Comparison of ENCODE assay signal across 22 cellular contexts in genomic region chr9:81374881-81375280, GRCh38.
DNase-seq lines count a peak whose midpoint lies in the region; ATAC-seq, FAIRE-seq and TF ChIP-seq lines count a peak whose summit lies in the region.
"Had no signal": no experiment of that assay in that cellular context is flagged by ENCODE, and none has a peak within 500 bp of the region (broad histone marks: within the 10 kb centered on the region; RNA-seq: fewer than 3 reads in every experiment).

No MANE protein-coding gene starts in this region.

- H3K4ac ChIP-seq in mesenchymal stem cell (ENCODE audit: low read depth in 1 of 2, low read length in 2 of 2): no peak overlapping the region

- no peaks in the 10 kb centered on the region for H3K27me3 Mint-ChIP-seq in brain
- H3K27me3 Mint-ChIP-seq: activated CD4-positive, alpha-beta T cell treated with anti-CD3 and anti-CD28 coated beads, Interleukin-2, amount 10 ng/mL, durations not matched to agents 24 days and 14 days; CD4-positive, alpha-beta T cell; naive B cell; stimulated activated naive CD8-positive, alpha-beta T cell treated with anti-CD3 and anti-CD28 coated beads, Interleukin-15, Interleukin-2, amounts not matched to agents 100 ng/mL and 50 ng/mL, for 24 hours had no signal

- no peaks in the 10 kb centered on the region for H3K36me3 Mint-ChIP-seq in brain
- H3K36me3 Mint-ChIP-seq: naive B cell, type B pancreatic cell had no signal

- H3K9me3 ChIP-seq in HEK293 (ENCODE audit: control insufficient read depth, insufficient read depth, low read depth, low read length) (no peaks in the 10 kb centered on the region), mesenchymal stem cell (ENCODE audit: control insufficient read depth, low read length) (no peaks in the 10 kb centered on the region), body of pancreas (no peaks in the 10 kb centered on the region), kidney (ENCODE audit: control insufficient read depth in 1 of 2, low read length in 2 of 2) (no peaks in the 10 kb centered on the region)
- H3K9me3 ChIP-seq: gastrocnemius medialis, prostate gland had no signal

- peak; percentile 10 for DNase-seq in AG08395 (ENCODE audit: low spot score)
- DNase-seq in mesenchymal stem cell: peak; percentile 29
- DNase-seq in HuH-7.5 (ENCODE audit: low spot score): no peak
- DNase-seq in body of pancreas: no peak
- DNase-seq in stimulated activated CD4-positive, alpha-beta T cell treated with anti-CD3 and anti-CD28 coated beads, Interleukin-2, amount 100 ng/mL, for 48 hours: no peak
- no peak for DNase-seq in kidney
- DNase-seq: activated CD4-positive, alpha-beta T cell treated with anti-CD3 and anti-CD28 coated beads, Interleukin-2, amount 10 ng/mL, durations not matched to agents 24 days and 14 days; CD4-positive, alpha-beta T cell; DMS79 treated with DMSO at 0.1 percent for 48 hours; gastrocnemius medialis; naive B cell; NCI-H1092 treated with DMSO at 0.1 percent for 48 hours; NCI-H2107; PC-9 had no signal

- H2BK120ac ChIP-seq in mesenchymal stem cell (ENCODE audit: low read depth, low read length): no peak overlapping the region

- H3K36me3 ChIP-seq in HEK293 (ENCODE audit: control insufficient read depth in 2 of 2, insufficient read depth in 1 of 2, low read length in 2 of 2) (no peaks in the 10 kb centered on the region), mesenchymal stem cell (ENCODE audit: control insufficient read depth in 1 of 2, insufficient read depth in 2 of 2, low read depth in 1 of 2, low read length in 2 of 2) (no peaks in the 10 kb centered on the region), body of pancreas (replicated peaks in 1 of 2; ENCODE audit: insufficient read depth in 1 of 2, low read depth in 2 of 2) (no peaks in the 10 kb centered on the region), kidney (ENCODE audit: control insufficient read depth in 1 of 2, insufficient read depth in 2 of 2, low read length in 2 of 2) (no peaks in the 10 kb centered on the region)
- H3K36me3 ChIP-seq: gastrocnemius medialis, prostate gland had no signal

- no peak overlapping the region for H2AFZ ChIP-seq in mesenchymal stem cell (ENCODE audit: low read depth, low read length)
- H2AFZ ChIP-seq: PC-9 had no signal

- peaks cover 68% of the 10 kb centered on the region for H3K4me1 Mint-ChIP-seq in brain
- H3K4me1 Mint-ChIP-seq: activated CD4-positive, alpha-beta T cell treated with anti-CD3 and anti-CD28 coated beads, Interleukin-2, amount 10 ng/mL, durations not matched to agents 24 days and 14 days; naive B cell had no signal

- no peak overlapping the region for H2BK12ac ChIP-seq in mesenchymal stem cell (ENCODE audit: low read length in 2 of 2)

- ATAC-seq in body of pancreas: no peak
- ATAC-seq: gastrocnemius medialis, SK-N-SH treated with all-trans-retinoic acid at 6 μM for 48 hours had no signal

- TF ChIP-seq CTCF in HEK293 (tag by site-specific recombination; IDR thresholded peaks at IDR 0.05) (no peak), brain (conservative IDR thresholded peaks at IDR 0.05) (no peak), body of pancreas (IDR thresholded peaks at IDR 0.05) (no peak), kidney (IDR thresholded peaks at IDR 0.05; ENCODE audit: borderline replicate concordance, extremely low read depth, insufficient read depth) (no peak)

- H3K4me3 Mint-ChIP-seq in brain: peak overlapping the region in 1 of 5 experiments; percentile 12
- H3K4me3 Mint-ChIP-seq: activated CD4-positive, alpha-beta T cell treated with anti-CD3 and anti-CD28 coated beads, Interleukin-2, amount 10 ng/mL, durations not matched to agents 24 days and 14 days; CD4-positive, alpha-beta T cell; naive B cell; stimulated activated naive CD8-positive, alpha-beta T cell treated with anti-CD3 and anti-CD28 coated beads, Interleukin-15, Interleukin-2, amounts not matched to agents 100 ng/mL and 50 ng/mL, for 24 hours; type B pancreatic cell had no signal

- no peak overlapping the region for H3K9ac ChIP-seq in mesenchymal stem cell (ENCODE audit: low read length)
- no peak overlapping the region for H3K9ac ChIP-seq in kidney (ENCODE audit: low read length in 2 of 2)

- POLR2A ChIA-PET in HEK293 (lab: Yijun Ruan, JAX): interaction anchor here (1.0 kb wide), 1 partner anchor 23 kb away, joined by 3 read pairs; no protein-coding TSS in a partner anchor

- H4K8ac ChIP-seq in mesenchymal stem cell (ENCODE audit: low read length): no peak overlapping the region

- TF ChIP-seq POLR2A in body of pancreas (IDR thresholded peaks at IDR 0.05): no peak

- H4K91ac ChIP-seq in mesenchymal stem cell (ENCODE audit: low read length): no peak overlapping the region

- peaks cover 14% of the 10 kb centered on the region for H3K4me1 ChIP-seq in HEK293 (ENCODE audit: control insufficient read depth, insufficient read depth, low read length)
- no peaks in the 10 kb centered on the region for H3K4me1 ChIP-seq in mesenchymal stem cell (ENCODE audit: control insufficient read depth, insufficient read depth, low read depth, low read length)
- H3K4me1 ChIP-seq in body of pancreas: no peaks in the 10 kb centered on the region
- H3K4me1 ChIP-seq in kidney (ENCODE audit: control insufficient read depth in 1 of 2, insufficient read depth in 1 of 2, low read depth in 1 of 2, low read length in 2 of 2): peaks cover 0 to 4% of the 10 kb centered on the region in 2 donors
- H3K4me1 ChIP-seq: prostate gland had no signal

- peak overlapping the region; percentile 45; the same call in 1 of the 2 replicates for H3K27ac ChIP-seq in HEK293 (ENCODE audit: extremely low read depth, low read depth, low read length)
- no peak overlapping the region for H3K27ac ChIP-seq in mesenchymal stem cell (ENCODE audit: low read length, poor library complexity, severe bottlenecking)
- no peak overlapping the region for H3K27ac ChIP-seq in body of pancreas
- H3K27ac ChIP-seq in kidney (ENCODE audit: low read depth in 2 of 2, low read length in 2 of 2): no peak overlapping the region
- H3K27ac ChIP-seq: PC-9, prostate gland had no signal

- no peak overlapping the region for H2AK5ac ChIP-seq in mesenchymal stem cell (ENCODE audit: low read length, severe bottlenecking)

- H3K79me1 ChIP-seq in mesenchymal stem cell (replicated peaks; ENCODE audit: low read length, poor library complexity, severe bottlenecking): no peaks in the 10 kb centered on the region

- H3K27me3 ChIP-seq in mesenchymal stem cell (ENCODE audit: control insufficient read depth in 1 of 2, insufficient read depth in 1 of 2, low read length in 2 of 2): peaks cover 0 to 4% of the 10 kb centered on the region in 2 experiments
- no peaks in the 10 kb centered on the region for H3K27me3 ChIP-seq in body of pancreas
- H3K27me3 ChIP-seq: gastrocnemius medialis had no signal

- H3K4me2 ChIP-seq in mesenchymal stem cell (ENCODE audit: low read length, poor library complexity, severe bottlenecking): no peak overlapping the region
- H3K4me2 ChIP-seq: PC-9 had no signal

- H3K9me3 Mint-ChIP-seq in brain: peaks cover 0 to 6% (median 0%) of the 10 kb centered on the region in 5 experiments
- H3K9me3 Mint-ChIP-seq: activated CD4-positive, alpha-beta T cell treated with anti-CD3 and anti-CD28 coated beads, Interleukin-2, amount 10 ng/mL, durations not matched to agents 24 days and 14 days; CD4-positive, alpha-beta T cell; naive B cell; stimulated activated naive CD8-positive, alpha-beta T cell treated with anti-CD3 and anti-CD28 coated beads, Interleukin-15, Interleukin-2, amounts not matched to agents 100 ng/mL and 50 ng/mL, for 24 hours; type B pancreatic cell had no signal

- no peak overlapping the region for H2BK15ac ChIP-seq in mesenchymal stem cell (ENCODE audit: low read depth, poor library complexity, severe bottlenecking)

- intact Hi-C loops in body of pancreas (cut with DNase I): no loop called here
- intact Hi-C loops in kidney (cut with DNase I): no loop called here

- peak overlapping the region in 3 of 5 experiments; percentile 24 to 81 (median 74) for H3K27ac Mint-ChIP-seq in brain
- H3K27ac Mint-ChIP-seq: activated CD4-positive, alpha-beta T cell treated with anti-CD3 and anti-CD28 coated beads, Interleukin-2, amount 10 ng/mL, durations not matched to agents 24 days and 14 days; CD4-positive, alpha-beta T cell; stimulated activated naive CD8-positive, alpha-beta T cell treated with anti-CD3 and anti-CD28 coated beads, Interleukin-15, Interleukin-2, amounts not matched to agents 100 ng/mL and 50 ng/mL, for 24 hours; type B pancreatic cell had no signal

- H3K23ac ChIP-seq in mesenchymal stem cell (ENCODE audit: low read length in 2 of 2): no peak overlapping the region

- peak overlapping the region; percentile 2 to 77 for H3K18ac ChIP-seq in mesenchymal stem cell (ENCODE audit: low read depth in 1 of 2, low read length in 2 of 2)

- H3K14ac ChIP-seq in mesenchymal stem cell (ENCODE audit: low read length in 2 of 2): no peak overlapping the region

- no peak overlapping the region for H2BK5ac ChIP-seq in mesenchymal stem cell (ENCODE audit: low read depth, low read length, poor library complexity, severe bottlenecking)

- FAIRE-seq in kidney (lab: Jason Lieb, UNC): no peak
- FAIRE-seq: GM19239 had no signal

- WGBS in mesenchymal stem cell: 11% methylated on average over 2 of the region's 2 CpGs
- WGBS in body of pancreas, 2 donors: 50 to 74% methylated on average over 2 of the region's 2 CpGs

- H3K4me3 ChIP-seq in HEK293 (ENCODE audit: low read depth, low read length) (no peak overlapping the region), mesenchymal stem cell (ENCODE audit: insufficient read depth in 1 of 2, low read depth in 1 of 2, low read length in 2 of 2) (no peak overlapping the region), body of pancreas (no peak overlapping the region), kidney (ENCODE audit: low read length in 2 of 2) (no peak overlapping the region)
- H3K4me3 ChIP-seq: coronary artery, gastrocnemius medialis, PC-9, prostate gland had no signal

- CTCF ChIA-PET in HEK293 (lab: Yijun Ruan, JAX): no interaction called here

TF ChIP-seq in HEK293, 187 proteins besides CTCF, POLR2A, EP300 and RAD21 (continues in another document):
- TF ChIP-seq, protein P1, sequence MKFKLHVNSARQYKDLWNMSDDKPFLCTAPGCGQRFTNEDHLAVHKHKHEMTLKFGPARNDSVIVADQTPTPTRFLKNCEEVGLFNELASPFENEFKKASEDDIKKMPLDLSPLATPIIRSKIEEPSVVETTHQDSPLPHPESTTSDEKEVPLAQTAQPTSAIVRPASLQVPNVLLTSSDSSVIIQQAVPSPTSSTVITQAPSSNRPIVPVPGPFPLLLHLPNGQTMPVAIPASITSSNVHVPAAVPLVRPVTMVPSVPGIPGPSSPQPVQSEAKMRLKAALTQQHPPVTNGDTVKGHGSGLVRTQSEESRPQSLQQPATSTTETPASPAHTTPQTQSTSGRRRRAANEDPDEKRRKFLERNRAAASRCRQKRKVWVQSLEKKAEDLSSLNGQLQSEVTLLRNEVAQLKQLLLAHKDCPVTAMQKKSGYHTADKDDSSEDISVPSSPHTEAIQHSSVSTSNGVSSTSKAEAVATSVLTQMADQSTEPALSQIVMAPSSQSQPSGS (tag by site-specific recombination; IDR thresholded peaks at IDR 0.05; ENCODE audit: low read depth): no peak
- TF ChIP-seq ZNF292 (tag by site-specific recombination; IDR thresholded peaks at IDR 0.05; ENCODE audit: borderline replicate concordance, low read depth) (no peak), ZNF658 (tag by site-specific recombination; IDR thresholded peaks at IDR 0.05) (no peak), OVOL3 (tag by site-specific recombination; IDR thresholded peaks at IDR 0.05) (no peak), ZNF175 (tag by site-specific recombination; IDR thresholded peaks at IDR 0.05) (no peak)

Comparison
In these comparisons a context has a peak if more than half of its experiments do, and no peak if none do; other contexts are left out.
1. DNase-seq: peak in AG08395 (single experiment) and mesenchymal stem cell (single experiment); none in HuH-7.5 (single experiment), body of pancreas (0 of 4), stimulated activated CD4-positive, alpha-beta T cell treated with anti-CD3 and anti-CD28 coated beads, Interleukin-2, amount 100 ng/mL, for 48 hours (0 of 2) and kidney (single experiment).